ENCODE assay signal across 9 cellular contexts in genomic region chr20:62368629-62369507, GRCh38. TPM values are rescaled to one million over a fixed set of nuclear protein-coding genes. Genes with fewer than 3 reads are reported as not detected.
DNase-seq lines count a peak whose midpoint lies in the region; ATAC-seq and TF ChIP-seq lines count a peak whose summit lies in the region.
"Had no signal": no experiment of that assay in that cellular context is flagged by ENCODE, and none has a peak within 500 bp of the region (broad histone marks: within the 10 kb centered on the region; RNA-seq: fewer than 3 reads in every experiment).

No MANE protein-coding gene starts in this region.

- H3K4me3 Mint-ChIP-seq in HFFc6 = peak overlapping the region; percentile 42
- H3K4me3 Mint-ChIP-seq in stimulated activated effector memory CD8-positive, alpha-beta T cell treated with anti-CD3 and anti-CD28 coated beads, Interleukin-12 subunit alpha, Interleukin-12 subunit beta, amount 100 ng/mL, for 72 hours = peak overlapping the region; percentile 73
- H3K4me3 Mint-ChIP-seq in activated CD4-positive, alpha-beta T cell treated with anti-CD3 and anti-CD28 coated beads, Interleukin-2, amount 10 ng/mL, durations not matched to agents 24 days and 14 days = no peak overlapping the region

- WGBS in adrenal gland, 4 donors = 2 to 8% (median 5%) methylated on average over 2 to 26 of the region's 26 CpGs

- intact Hi-C loops in adrenal gland (cut with DNase I) = loop anchor here in 1 of 2 donors (5.0 kb wide), 1 partner anchor 67 kb away; the partner anchor contains the start of gene ADRM1
- intact Hi-C loops in activated CD4-positive, alpha-beta T cell treated with anti-CD3 and anti-CD28 coated beads, Interleukin-2, amount 10 ng/mL, durations not matched to agents 24 days and 14 days (cut with micrococcal nuclease) = loop anchor here (5.0 kb wide), 1 partner anchor 67 kb away; the partner anchor contains the start of gene ADRM1

- no peaks in the 10 kb centered on the region for H3K9me3 ChIP-seq in adrenal gland (replicated peaks in 1 of 3)
- no peaks in the 10 kb centered on the region for H3K9me3 ChIP-seq in iPS-18c (ENCODE audit: control insufficient read depth, insufficient read depth, low read length)
- H3K9me3 ChIP-seq: HAP-1 had no signal

- peak overlapping the region in 4 of 5 donors; percentile 60 to 94 (median 78) for H3K27ac ChIP-seq in adrenal gland

- peak overlapping the region in 2 of 4 donors; percentile 0 to 38 for H3K4me3 ChIP-seq in adrenal gland
- peak overlapping the region; percentile 41 for H3K4me3 ChIP-seq in iPS-18c (ENCODE audit: insufficient read depth, low read depth, low read length)
- H3K4me3 ChIP-seq: HAP-1 had no signal

- H3K27me3 Mint-ChIP-seq in HFFc6 (ENCODE audit: insufficient read depth) = peaks cover 5% of the 10 kb centered on the region
- H3K27me3 Mint-ChIP-seq in activated CD4-positive, alpha-beta T cell treated with anti-CD3 and anti-CD28 coated beads, Interleukin-2, amount 10 ng/mL, durations not matched to agents 24 days and 14 days = peaks cover 27% of the 10 kb centered on the region

- TF ChIP-seq CTCF in AG09319 (IDR thresholded peaks at IDR 0.05; ENCODE audit: low read depth, low read length) = peak; percentile 33
- peak; percentile 75 for TF ChIP-seq CTCF in HFFc6 (IDR thresholded peaks at IDR 0.05)
- TF ChIP-seq CTCF in adrenal gland (IDR thresholded peaks at IDR 0.05) = peak in 4 of 6 experiments; percentile 15 to 39 (median 32)

- H3K27ac Mint-ChIP-seq in HFFc6 = no peak overlapping the region; the same call in 1 of the 2 replicates
- H3K27ac Mint-ChIP-seq in stimulated activated effector memory CD8-positive, alpha-beta T cell treated with anti-CD3 and anti-CD28 coated beads, Interleukin-12 subunit alpha, Interleukin-12 subunit beta, amount 100 ng/mL, for 72 hours = no peak overlapping the region
- no peak overlapping the region for H3K27ac Mint-ChIP-seq in activated CD4-positive, alpha-beta T cell treated with anti-CD3 and anti-CD28 coated beads, Interleukin-2, amount 10 ng/mL, durations not matched to agents 24 days and 14 days

- H3K4me1 ChIP-seq in adrenal gland (replicated peaks in 1 of 2) = peaks cover 63% of the 10 kb centered on the region in 2 donors

- peaks cover 3% of the 10 kb centered on the region; the same call in 1 of the 2 replicates for H3K9me3 Mint-ChIP-seq in HFFc6
- H3K9me3 Mint-ChIP-seq in stimulated activated effector memory CD8-positive, alpha-beta T cell treated with anti-CD3 and anti-CD28 coated beads, Interleukin-12 subunit alpha, Interleukin-12 subunit beta, amount 100 ng/mL, for 72 hours = no peaks in the 10 kb centered on the region
- no peaks in the 10 kb centered on the region for H3K9me3 Mint-ChIP-seq in activated CD4-positive, alpha-beta T cell treated with anti-CD3 and anti-CD28 coated beads, Interleukin-2, amount 10 ng/mL, durations not matched to agents 24 days and 14 days

- no peak for DNase-seq in AG09319 (ENCODE audit: extremely low read depth, low read depth)
- DNase-seq in HFFc6 = peak; percentile 41
- DNase-seq in adrenal gland = peak; percentile 61 to 89 (median 84)
- no peak for DNase-seq in stimulated activated effector memory CD8-positive, alpha-beta T cell treated with anti-CD3 and anti-CD28 coated beads, Interleukin-12 subunit alpha, Interleukin-12 subunit beta, amount 100 ng/mL, for 72 hours (ENCODE audit: low spot score in 2 of 2)
- no peak for DNase-seq in NCI-H1092 (lab: John Stamatoyannopoulos, UW)
- DNase-seq in activated CD4-positive, alpha-beta T cell treated with anti-CD3 and anti-CD28 coated beads, Interleukin-2, amount 10 ng/mL, durations not matched to agents 24 days and 14 days = no peak

- H3K4me1 Mint-ChIP-seq in HFFc6 (ENCODE audit: low read depth) = peaks cover 17% of the 10 kb centered on the region
- peaks cover 19% of the 10 kb centered on the region for H3K4me1 Mint-ChIP-seq in stimulated activated effector memory CD8-positive, alpha-beta T cell treated with anti-CD3 and anti-CD28 coated beads, Interleukin-12 subunit alpha, Interleukin-12 subunit beta, amount 100 ng/mL, for 72 hours
- peaks cover 3% of the 10 kb centered on the region for H3K4me1 Mint-ChIP-seq in activated CD4-positive, alpha-beta T cell treated with anti-CD3 and anti-CD28 coated beads, Interleukin-2, amount 10 ng/mL, durations not matched to agents 24 days and 14 days

- no peaks in the 10 kb centered on the region for H3K36me3 Mint-ChIP-seq in HFFc6 (ENCODE audit: low read depth)
- no peaks in the 10 kb centered on the region for H3K36me3 Mint-ChIP-seq in stimulated activated effector memory CD8-positive, alpha-beta T cell treated with anti-CD3 and anti-CD28 coated beads, Interleukin-12 subunit alpha, Interleukin-12 subunit beta, amount 100 ng/mL, for 72 hours
- H3K36me3 Mint-ChIP-seq in activated CD4-positive, alpha-beta T cell treated with anti-CD3 and anti-CD28 coated beads, Interleukin-2, amount 10 ng/mL, durations not matched to agents 24 days and 14 days (ENCODE audit: low read depth) = no peaks in the 10 kb centered on the region

- H3K27me3 ChIP-seq in adrenal gland = no peaks in the 10 kb centered on the region

- no peak for ATAC-seq in stimulated activated effector memory CD8-positive, alpha-beta T cell treated with anti-CD3 and anti-CD28 coated beads, Interleukin-12 subunit alpha, Interleukin-12 subunit beta, amount 100 ng/mL, for 72 hours
- no peak for ATAC-seq in HG02981 (IDR thresholded peaks at IDR 0.05; ENCODE audit: unreplicated experiment)

- H3K36me3 ChIP-seq in adrenal gland (replicated peaks in 1 of 2) = no peaks in the 10 kb centered on the region

- TF ChIP-seq POLR2A in adrenal gland (IDR thresholded peaks at IDR 0.05) = peak in 1 of 2 donors; percentile 46

RNA-seq across cellular contexts. Expression of gene LAMA5, which starts 1.8 kb away (rescaled TPM):
- total RNA-seq in HFFc6 (2021; fragmentation: NEBNext Ultra II Directional; extraction: Animal tissue kit (Norgen Biotek cat#: 25700)) = 1 to 10 TPM; 1.2 to 2.4 (median 1.5) TPM
- total RNA-seq in adrenal gland = 100 to 1,000 TPM in 4 of 8 donors, 10 to 100 TPM in 4; 35.3 to 146 (median 100) TPM
- 100 to 1,000 TPM in 2 of 3 donors, 1 to 10 TPM in 1; 2.0 to 537 (median 262) TPM for polyA plus RNA-seq in adrenal gland
- 2.0 and 2.1 TPM in 2 replicates for total RNA-seq in activated CD4-positive, alpha-beta T cell treated with anti-CD3 and anti-CD28 coated beads, Interleukin-2, amount 10 ng/mL, durations not matched to agents 24 days and 14 days

RNA-seq across cellular contexts. Expression of gene RPS21, which starts 18.0 kb away (rescaled TPM):
- total RNA-seq in HFFc6 (2021; fragmentation: NEBNext Ultra II Directional; extraction: Animal tissue kit (Norgen Biotek cat#: 25700)) = 1,000 to 10,000 TPM; 1,061 to 1,388 (median 1,229) TPM
- 1,000 to 10,000 TPM; 1,155 to 4,794 (median 1,602) TPM for total RNA-seq in adrenal gland
- polyA plus RNA-seq in adrenal gland = 1,000 to 10,000 TPM in 2 of 3 donors, 100 to 1,000 TPM in 1; 438 to 3,024 (median 2,274) TPM
- total RNA-seq in activated CD4-positive, alpha-beta T cell treated with anti-CD3 and anti-CD28 coated beads, Interleukin-2, amount 10 ng/mL, durations not matched to agents 24 days and 14 days = 2,091 and 2,109 TPM in 2 replicates

RNA-seq across cellular contexts. Expression of gene CABLES2, which starts 38.2 kb away (rescaled TPM):
- 1 to 10 TPM; 4.9 to 7.0 (median 6.6) TPM for total RNA-seq in HFFc6 (2021; fragmentation: NEBNext Ultra II Directional; extraction: Animal tissue kit (Norgen Biotek cat#: 25700))
- total RNA-seq in adrenal gland = 1 to 10 TPM; 1.5 to 5.6 (median 3.9) TPM
- 1 to 10 TPM; 2.8 to 4.1 (median 3.4) TPM for polyA plus RNA-seq in adrenal gland
- 13.1 and 13.5 TPM in 2 replicates for total RNA-seq in activated CD4-positive, alpha-beta T cell treated with anti-CD3 and anti-CD28 coated beads, Interleukin-2, amount 10 ng/mL, durations not matched to agents 24 days and 14 days

RNA-seq across cellular contexts. Expression of gene RBBP8NL, which starts 58.5 kb away (rescaled TPM):
- total RNA-seq in HFFc6 (2021; fragmentation: NEBNext Ultra II Directional; extraction: Animal tissue kit (Norgen Biotek cat#: 25700)) = not detected
- not detected for total RNA-seq in adrenal gland
- polyA plus RNA-seq in adrenal gland = not detected
- not detected in 2 replicates for total RNA-seq in activated CD4-positive, alpha-beta T cell treated with anti-CD3 and anti-CD28 coated beads, Interleukin-2, amount 10 ng/mL, durations not matched to agents 24 days and 14 days

Comparison
In these comparisons a context has a peak if more than half of its experiments do, and no peak if none do; other contexts are left out.
1. DNase-seq: peak in HFFc6 (single experiment) and adrenal gland (7 of 7); none in AG09319 (single experiment), stimulated activated effector memory CD8-positive, alpha-beta T cell treated with anti-CD3 and anti-CD28 coated beads, Interleukin-12 subunit alpha, Interleukin-12 subunit beta, amount 100 ng/mL, for 72 hours (0 of 2), NCI-H1092 (single experiment) and activated CD4-positive, alpha-beta T cell treated with anti-CD3 and anti-CD28 coated beads, Interleukin-2, amount 10 ng/mL, durations not matched to agents 24 days and 14 days (single experiment).
2. RNA of gene LAMA5, which starts 1.8 kb away (total RNA-seq): 35.3 to 146 TPM in adrenal gland; 2.0 to 2.1 TPM in activated CD4-positive, alpha-beta T cell treated with anti-CD3 and anti-CD28 coated beads, Interleukin-2, amount 10 ng/mL, durations not matched to agents 24 days and 14 days and 1.2 to 2.4 TPM in HFFc6; every median in the first group is over 10 times any median in the second.
3. Peak in every context shown above with its lines, with median percentiles within 50 percentile points of each other: CTCF ChIP-seq.